Comparison of ENCODE assay signal across 21 cellular contexts in the genomic region with DNA sequence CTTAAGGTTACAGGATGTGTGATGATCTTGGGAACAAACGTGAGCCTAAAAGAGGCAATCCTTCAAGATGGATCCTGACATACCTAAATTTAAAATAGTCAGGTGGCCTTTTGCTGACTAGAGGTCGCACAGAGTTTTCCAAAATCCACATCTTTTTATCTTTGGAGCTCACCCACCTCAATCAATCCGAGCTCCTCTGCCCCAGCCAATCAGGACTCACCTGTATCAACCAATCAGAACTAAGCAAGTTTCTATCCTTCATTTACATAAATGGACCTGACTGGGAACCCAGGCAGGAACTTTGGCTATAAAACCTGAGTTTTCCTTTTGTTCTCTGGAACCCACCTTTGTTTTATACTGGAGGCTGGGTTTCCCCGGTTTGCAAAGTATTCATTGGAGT. TPM values are rescaled to one million over a fixed set of nuclear protein-coding genes. Genes with fewer than 3 reads are reported as not detected.
DNase-seq lines count a peak whose midpoint lies in the region; ATAC-seq and TF ChIP-seq lines count a peak whose summit lies in the region.
"Had no signal": no experiment of that assay in that cellular context is flagged by ENCODE, and none has a peak within 500 bp of the region (broad histone marks: within the 10 kb centered on the region; RNA-seq: fewer than 3 reads in every experiment).

No MANE protein-coding gene starts in this region.

- H2AK9ac ChIP-seq in IMR-90 (replicated peaks; ENCODE audit: low read depth, low read length, poor library complexity) = no peak overlapping the region

- H3K27ac Mint-ChIP-seq in endodermal cell = peak overlapping the region; percentile 53
- no peak overlapping the region for H3K27ac Mint-ChIP-seq in activated T-cell treated with anti-CD3 and anti-CD28 coated beads, Interleukin-2, amount 50 U/mL, for 24 hours
- H3K27ac Mint-ChIP-seq: CD8-positive, alpha-beta T cell had no signal

- peak overlapping the region; percentile 95 for H3K27ac ChIP-seq in IMR-90 (ENCODE audit: insufficient read depth, low read length)
- H3K27ac ChIP-seq in endodermal cell (ENCODE audit: low read depth, low read length) = no peak overlapping the region
- H3K27ac ChIP-seq in gastrocnemius medialis = peak overlapping the region in 3 of 4 donors; percentile 49 to 70 (median 63)
- H3K27ac ChIP-seq: KMS-11, PC-9, SJCRH30 had no signal

- H2BK20ac ChIP-seq in IMR-90 (ENCODE audit: low read depth, low read length) = peak overlapping the region; percentile 88

- H4K91ac ChIP-seq in IMR-90 (ENCODE audit: insufficient read depth, low read depth, low read length) = peak overlapping the region; percentile 89

- DNase-seq in EL (peak; percentile 6), IMR-90 (no peak), endodermal cell (no peak), gastrocnemius medialis (no peak), iPS-NIHi11 (ENCODE audit: low spot score) (no peak)
- DNase-seq in activated T-cell treated with anti-CD3 and anti-CD28 coated beads, Interleukin-2, amount 50 U/mL, for 24 hours = no peak
- DNase-seq: C1 segment of cervical spinal cord; Caco-2; CD8-positive, alpha-beta T cell; GDM1; NCI-H1092; NCI-H1417 treated with DMSO at 0.1 percent for 48 hours; NCI-H1694 treated with DMSO at 0.1 percent for 48 hours; NCI-H2081; NCI-H2227 treated with DMSO at 0.1 percent for 48 hours; NCI-H526 treated with DMSO at 0.1 percent for 48 hours; PC-9; SJCRH30 had no signal

- peak overlapping the region; percentile 90 for H3K18ac ChIP-seq in IMR-90 (ENCODE audit: low read depth, low read length)

- peak overlapping the region; percentile 74; the same call in 1 of the 2 replicates for H2AK5ac ChIP-seq in IMR-90 (ENCODE audit: low read depth, low read length)

- peak overlapping the region; percentile 94 to 98; a peak in 3 of 4 replicates for H4K8ac ChIP-seq in IMR-90 (ENCODE audit: low read depth in 2 of 2, low read length in 2 of 2)

- H3K9me3 Mint-ChIP-seq in endodermal cell = no peaks in the 10 kb centered on the region
- no peaks in the 10 kb centered on the region for H3K9me3 Mint-ChIP-seq in activated T-cell treated with anti-CD3 and anti-CD28 coated beads, Interleukin-2, amount 50 U/mL, for 24 hours
- H3K9me3 Mint-ChIP-seq: CD8-positive, alpha-beta T cell had no signal

- intact Hi-C loops in IMR-90 (cut with micrococcal nuclease) (no loop called here), gastrocnemius medialis (cut with DNase I; ENCODE audit: low total_unique reads) (no loop called here)

- peaks cover 13% of the 10 kb centered on the region for H3K36me3 Mint-ChIP-seq in endodermal cell (ENCODE audit: low read depth)
- peaks cover 42% of the 10 kb centered on the region for H3K36me3 Mint-ChIP-seq in activated T-cell treated with anti-CD3 and anti-CD28 coated beads, Interleukin-2, amount 50 U/mL, for 24 hours (ENCODE audit: low read depth)

- no CpG with 5 or more reads among the region's 4 CpGs for WGBS in IMR-90 (ENCODE audit: extremely low coverage in 2 of 2, insufficient read length in 1 of 2), 2 experiments
- WGBS in endodermal cell (ENCODE audit: insufficient coverage in 1 of 2, insufficient read length in 1 of 2), 2 experiments = 94% methylated on average over 2 to 4 of the region's 4 CpGs

- TF ChIP-seq CTCF in IMR-90 (conservative IDR thresholded peaks at IDR 0.05; ENCODE audit: low read depth, low read length) (no peak), endodermal cell (conservative IDR thresholded peaks at IDR 0.05) (no peak), gastrocnemius medialis (IDR thresholded peaks at IDR 0.05 in 4 of 5, conservative IDR thresholded peaks at IDR 0.05 in 1 of 5) (no peak)

- peak overlapping the region; percentile 92 for H2BK5ac ChIP-seq in IMR-90 (ENCODE audit: low read depth, low read length, poor library complexity, severe bottlenecking)

- H3K27me3 Mint-ChIP-seq in endodermal cell (ENCODE audit: insufficient read depth) = no peaks in the 10 kb centered on the region
- no peaks in the 10 kb centered on the region for H3K27me3 Mint-ChIP-seq in activated T-cell treated with anti-CD3 and anti-CD28 coated beads, Interleukin-2, amount 50 U/mL, for 24 hours

- POLR2A ChIA-PET in IMR-90 (lab: Charles Lee; ENCODE audit: unreplicated experiment) = no interaction called here

- H3K4ac ChIP-seq in IMR-90 (ENCODE audit: low read depth, low read length) = peak overlapping the region; percentile 87

- dilution Hi-C loops in IMR-90 (cut with HindIII; ENCODE audit: low sequenced_read_pairs, unreplicated experiment) = no loop called here

- ATAC-seq in IMR-90 (ENCODE audit: low read depth) = no peak
- ATAC-seq in gastrocnemius medialis = no peak
- ATAC-seq in activated CD4-positive, CD25-positive, alpha-beta regulatory T cell treated with anti-CD3 and anti-CD28 coated beads, Interleukin-2, amount 50 U/mL, for 24 hours = no peak
- ATAC-seq: CD8-positive, alpha-beta T cell; Right ventricle myocardium inferior had no signal

- H2AFZ ChIP-seq in IMR-90 (replicated peaks; ENCODE audit: low read length, poor library complexity) = no peak overlapping the region
- H2AFZ ChIP-seq: PC-9 had no signal

- H3K9me3 ChIP-seq in IMR-90 (ENCODE audit: control insufficient read depth, insufficient read depth, low read length) (no peaks in the 10 kb centered on the region), endodermal cell (ENCODE audit: control insufficient read depth, low read length) (no peaks in the 10 kb centered on the region), gastrocnemius medialis (no peaks in the 10 kb centered on the region)
- H3K9me3 ChIP-seq: Caco-2, SJCRH30 had no signal

- in situ Hi-C loops in IMR-90 (cut with MboI; ENCODE audit: low sequenced_read_pairs) (no loop called here), gastrocnemius medialis (cut with MboI; ENCODE audit: low sequenced_read_pairs in 4 of 4) (no loop called here)

- H3K4me1 ChIP-seq in IMR-90 (ENCODE audit: control insufficient read depth, insufficient read depth, low read length) (peaks cover 11% of the 10 kb centered on the region), endodermal cell (ENCODE audit: control insufficient read depth, insufficient read depth, low read length) (no peaks in the 10 kb centered on the region), gastrocnemius medialis (peaks cover 16 to 19% of the 10 kb centered on the region in 2 donors)
- H3K4me1 ChIP-seq: Caco-2, SJCRH30 had no signal

- no peak overlapping the region for H3K4me3 Mint-ChIP-seq in endodermal cell
- no peak overlapping the region for H3K4me3 Mint-ChIP-seq in activated T-cell treated with anti-CD3 and anti-CD28 coated beads, Interleukin-2, amount 50 U/mL, for 24 hours
- H3K4me3 Mint-ChIP-seq: CD8-positive, alpha-beta T cell had no signal

- peaks cover 49 to 71% of the 10 kb centered on the region in 2 experiments for H3K79me1 ChIP-seq in IMR-90 (ENCODE audit: low read depth in 1 of 2, low read length in 2 of 2)

- H3K27me3 ChIP-seq in IMR-90 (ENCODE audit: control insufficient read depth, insufficient read depth, low read length) (no peaks in the 10 kb centered on the region), endodermal cell (ENCODE audit: control insufficient read depth, insufficient read depth, low read length, poor library complexity, severe bottlenecking) (no peaks in the 10 kb centered on the region), gastrocnemius medialis (no peaks in the 10 kb centered on the region)
- H3K27me3 ChIP-seq: SJCRH30 had no signal

- peak overlapping the region; percentile 11; the same call in 1 of the 2 replicates for H3K23ac ChIP-seq in IMR-90 (ENCODE audit: low read depth, low read length)

- H3K4me2 ChIP-seq in IMR-90 (ENCODE audit: low read depth, low read length) = no peak overlapping the region
- H3K4me2 ChIP-seq: KMS-11, PC-9 had no signal

- H3K9ac ChIP-seq in IMR-90 (ENCODE audit: low read depth, low read length) (peak overlapping the region; percentile 38; the same call in 1 of the 2 replicates), endodermal cell (ENCODE audit: extremely low read depth, low read length, poor library complexity, severe bottlenecking) (no peak overlapping the region)
- H3K9ac ChIP-seq: KMS-11 had no signal

- H4K5ac ChIP-seq in IMR-90 (ENCODE audit: low read depth, low read length) = peak overlapping the region; percentile 96

- H3K56ac ChIP-seq in IMR-90 (ENCODE audit: extremely low read depth, insufficient read depth, low read length) = peak overlapping the region; percentile 79; the same call in 1 of the 2 replicates

- peaks cover 16% of the 10 kb centered on the region for H3K4me1 Mint-ChIP-seq in endodermal cell
- H3K4me1 Mint-ChIP-seq in activated T-cell treated with anti-CD3 and anti-CD28 coated beads, Interleukin-2, amount 50 U/mL, for 24 hours (ENCODE audit: low read depth) = peaks cover 26% of the 10 kb centered on the region

- BruUV-seq in IMR-90 (replicated peaks; lab: Mats Ljungman, UMichigan) = no TSS peak

- peaks cover 4% of the 10 kb centered on the region; the same call in 1 of the 2 replicates for H4K20me1 ChIP-seq in IMR-90 (ENCODE audit: insufficient read depth, low read length)

- peak overlapping the region; percentile 82 for H3K14ac ChIP-seq in IMR-90 (replicated peaks; ENCODE audit: low read depth, low read length)

- H3K9me1 ChIP-seq in IMR-90 (ENCODE audit: insufficient read depth, low read length) = peaks cover 13% of the 10 kb centered on the region

- H2BK120ac ChIP-seq in IMR-90 (ENCODE audit: low read depth, low read length) = peak overlapping the region; percentile 85

- TF ChIP-seq POLR2A in IMR-90 (IDR thresholded peaks at IDR 0.05; ENCODE audit: low read depth, low read length) = no peak
- TF ChIP-seq POLR2A in gastrocnemius medialis (IDR thresholded peaks at IDR 0.05) = no peak

- H3K4me3 ChIP-seq in IMR-90 (ENCODE audit: insufficient read depth, low read depth, low read length) (no peak overlapping the region), endodermal cell (ENCODE audit: low read length) (no peak overlapping the region), gastrocnemius medialis (no peak overlapping the region)
- H3K4me3 ChIP-seq: PC-9, SJCRH30 had no signal

- CTCF ChIA-PET in IMR-90 (lab: Yijun Ruan, JAX) = no interaction called here

- H2BK15ac ChIP-seq in IMR-90 (ENCODE audit: low read depth, low read length) = peak overlapping the region; percentile 82

- TF ChIP-seq RAD21 in IMR-90 (IDR thresholded peaks at IDR 0.05; ENCODE audit: low read length) = no peak

- H3K36me3 ChIP-seq in IMR-90 (ENCODE audit: control insufficient read depth, insufficient read depth, low read length) (peaks cover 2% of the 10 kb centered on the region), endodermal cell (ENCODE audit: control insufficient read depth, insufficient read depth, low read length) (peaks cover 16% of the 10 kb centered on the region), gastrocnemius medialis (peaks cover 0 to 5% of the 10 kb centered on the region in 2 donors)

TF ChIP-seq in IMR-90, 13 proteins besides CTCF, POLR2A, EP300 and RAD21 (continues in another document):
- TF ChIP-seq SMC3 (IDR thresholded peaks at IDR 0.05; ENCODE audit: low read depth, low read length) (no peak), CHD1 (IDR thresholded peaks at IDR 0.05; ENCODE audit: low read depth, low read length) (no peak)

RNA-seq across cellular contexts. Expression of a gene that starts 16.2 kb away (rescaled TPM):
- 38.7 and 41.7 TPM in 2 replicates for total RNA-seq in IMR-90 (2012; rRNA removed)
- 47.8 and 48.5 TPM in 2 replicates for polyA plus RNA-seq in IMR-90 (2012; rRNA removed)
- 26.3 and 27.7 TPM in 2 replicates for polyA plus RNA-seq in IMR-90 (2012; cell fraction: cytosol; rRNA removed)
- polyA plus RNA-seq in IMR-90 (2012; cell fraction: nucleus; rRNA removed; ENCODE audit: low replicate concordance) = 81.9 and 90.2 TPM in 2 replicates
- 10 to 100 TPM; 64.7 to 71.1 TPM for total RNA-seq in endodermal cell
- 39.6 TPM for polyA plus RNA-seq in endodermal cell (2013, experiment 1 of 2)
- 37.1 TPM for polyA plus RNA-seq in endodermal cell (2013, experiment 2 of 2)
- 10 to 100 TPM; 23.3 to 40.7 (median 30.8) TPM for total RNA-seq in gastrocnemius medialis
